8 cellular contexts compared by ENCODE assay signal in genomic region chr7:20330797-20331230, GRCh38. TPM values are rescaled to one million over a fixed set of nuclear protein-coding genes. Genes with fewer than 3 reads are reported as not detected.
DNase-seq lines count a peak whose midpoint lies in the region; ATAC-seq and TF ChIP-seq lines count a peak whose summit lies in the region.

ITGB8 (plus strand) TSS chr7:20330900; CDS start chr7:20331807, 907 bp downstream.

- peak within 1 kb of the TSS; percentile 86 for H3K9ac ChIP-seq in endodermal cell (ENCODE audit: extremely low read depth, low read length, poor library complexity, severe bottlenecking)
- H3K9ac ChIP-seq in mucosa of rectum (ENCODE audit: low read depth in 1 of 2, low read length in 2 of 2), result peak within 1 kb of the TSS; percentile 85

- no peak for DNase-seq in Calu3
- no peak for DNase-seq in SJCRH30
- DNase-seq in endodermal cell, result peak; percentile 89
- peak in 1 of 2 donors; percentile 79 for DNase-seq in aorta
- no peak for DNase-seq in activated CD4-positive, alpha-beta T cell treated with anti-CD3 and anti-CD28 coated beads for 48 hours

- H3K27ac ChIP-seq in SJCRH30 (peak within 1 kb of the TSS; percentile 98), endodermal cell (ENCODE audit: low read depth, low read length) (peak within 1 kb of the TSS; percentile 100), mucosa of rectum (ENCODE audit: low read depth in 2 of 2, low read length in 2 of 2) (peak within 1 kb of the TSS; percentile 91 to 92), aorta (ENCODE audit: low read depth in 1 of 2, low read length in 2 of 2) (peak within 1 kb of the TSS; percentile 12 to 97)

- H3K27me3 ChIP-seq in SJCRH30 (no peaks in the 10 kb centered on the region), endodermal cell (ENCODE audit: control insufficient read depth, insufficient read depth, low read length, poor library complexity, severe bottlenecking) (peaks cover 12% of the 10 kb centered on the region), mucosa of rectum (ENCODE audit: control insufficient read depth in 2 of 2, insufficient read depth in 2 of 2, low read length in 2 of 2) (no peaks in the 10 kb centered on the region), aorta (ENCODE audit: control insufficient read depth in 1 of 2, insufficient read depth in 2 of 2, low read length in 1 of 2) (no peaks in the 10 kb centered on the region)

- BruUV-seq in Calu3 (replicated peaks; lab: Mats Ljungman, UMichigan), result no TSS peak

- H3K9me3 ChIP-seq in SJCRH30 (replicated peaks) (no peaks in the 10 kb centered on the region), endodermal cell (ENCODE audit: control insufficient read depth, low read length) (no peaks in the 10 kb centered on the region), mucosa of rectum (ENCODE audit: control insufficient read depth in 2 of 2, low read length in 2 of 2) (no peaks in the 10 kb centered on the region), aorta (ENCODE audit: control insufficient read depth, low read length) (no peaks in the 10 kb centered on the region)

- H3K4me1 Mint-ChIP-seq in Calu3 (ENCODE audit: low read depth, unreplicated experiment) (peaks cover 25% of the 10 kb centered on the region), endodermal cell (peaks cover 12% of the 10 kb centered on the region)

- H3K27me3 Mint-ChIP-seq in Calu3 (ENCODE audit: unreplicated experiment), result no peaks in the 10 kb centered on the region
- H3K27me3 Mint-ChIP-seq in endodermal cell (ENCODE audit: insufficient read depth), result peaks cover 46% of the 10 kb centered on the region

- H3K27ac Mint-ChIP-seq in Calu3 (ENCODE audit: unreplicated experiment), result peak within 1 kb of the TSS; percentile 98
- H3K27ac Mint-ChIP-seq in endodermal cell, result peak within 1 kb of the TSS; percentile 98

- 0% methylated on average over 19 to 42 of the region's 42 CpGs for WGBS in endodermal cell (ENCODE audit: insufficient coverage in 1 of 2, insufficient read length in 1 of 2), 2 experiments
- WGBS in aorta, 2 donors, result 0% methylated on average over 36 to 42 of the region's 42 CpGs

- peak; percentile 27 for ATAC-seq in HG03139 (IDR thresholded peaks at IDR 0.05; ENCODE audit: unreplicated experiment)
- ATAC-seq in aorta (ENCODE audit: low FRiP score), result peak; percentile 75

- H3K36me3 Mint-ChIP-seq in Calu3 (ENCODE audit: insufficient read depth, unreplicated experiment), result peaks cover 74% of the 10 kb centered on the region
- H3K36me3 Mint-ChIP-seq in endodermal cell (ENCODE audit: low read depth), result no peaks in the 10 kb centered on the region

- intact Hi-C loops in Calu3 (cut with micrococcal nuclease; ENCODE audit: unreplicated experiment), result no loop called here
- intact Hi-C loops in aorta (cut with DNase I), result no loop called here

- H3K4me1 ChIP-seq in SJCRH30 (peaks cover 4% of the 10 kb centered on the region; the same call in 1 of the 2 replicates), endodermal cell (ENCODE audit: control insufficient read depth, insufficient read depth, low read length) (no peaks in the 10 kb centered on the region), mucosa of rectum (ENCODE audit: control insufficient read depth in 2 of 2, insufficient read depth in 2 of 2, low read length in 2 of 2) (peaks cover 3 to 5% of the 10 kb centered on the region in 2 donors), aorta (ENCODE audit: control insufficient read depth in 1 of 2, insufficient read depth in 2 of 2, low read length in 2 of 2) (no peaks in the 10 kb centered on the region)

- CTCF ChIA-PET in Calu3 (lab: Charles Lee), result interaction anchor here (1.0 to 2.6 kb wide), 7 partner anchors 10 to 267 kb away, joined by 3 to 17 read pairs (median 4); partner anchors contain the start of gene MACC1

- no peaks in the 10 kb centered on the region for H3K9me3 Mint-ChIP-seq in Calu3 (ENCODE audit: low read depth, unreplicated experiment)
- H3K9me3 Mint-ChIP-seq in endodermal cell, result no peaks in the 10 kb centered on the region

- peak; percentile 72 for TF ChIP-seq POLR2A in GM19193 (IDR thresholded peaks at IDR 0.05; ENCODE audit: extremely low read depth, insufficient read depth, insufficient read length)

- TF ChIP-seq CTCF in Calu3 (IDR thresholded peaks at IDR 0.05; ENCODE audit: unreplicated experiment) (no peak), endodermal cell (conservative IDR thresholded peaks at IDR 0.05) (no peak)

- H3K36me3 ChIP-seq in SJCRH30, result no peaks in the 10 kb centered on the region
- no peaks in the 10 kb centered on the region for H3K36me3 ChIP-seq in endodermal cell (ENCODE audit: control insufficient read depth, insufficient read depth, low read length)
- no peaks in the 10 kb centered on the region for H3K36me3 ChIP-seq in mucosa of rectum (ENCODE audit: control insufficient read depth in 2 of 2, insufficient read depth in 2 of 2, low read length in 2 of 2)
- no peaks in the 10 kb centered on the region for H3K36me3 ChIP-seq in aorta (ENCODE audit: control insufficient read depth in 1 of 2, insufficient read depth in 2 of 2, low read length in 1 of 2)

- H3K4me3 Mint-ChIP-seq in Calu3 (ENCODE audit: low read depth, unreplicated experiment) (peak within 1 kb of the TSS; percentile 93), endodermal cell (peak within 1 kb of the TSS; percentile 77)

- H3K4me3 ChIP-seq in SJCRH30 (peak within 1 kb of the TSS; percentile 87), endodermal cell (ENCODE audit: low read length) (peak within 1 kb of the TSS; percentile 97), mucosa of rectum (ENCODE audit: low read length in 2 of 2) (peak within 1 kb of the TSS; percentile 81 to 92), aorta (ENCODE audit: low read length in 2 of 2) (peak within 1 kb of the TSS; percentile 59 to 83)

RNA-seq across cellular contexts. Expression of gene ITGB8, which starts in this region (rescaled TPM):
- 157 and 183 TPM in 2 replicates for total RNA-seq in Calu3 (2022)
- total RNA-seq in SJCRH30 (2014; rRNA removed; shearing (Covaris generic)), result 35.0 and 40.0 TPM in 2 replicates
- 1 to 10 TPM; 6.5 to 7.6 TPM for total RNA-seq in endodermal cell
- polyA plus RNA-seq in endodermal cell (2013, experiment 1 of 2), result 16.1 TPM
- polyA plus RNA-seq in endodermal cell (2013, experiment 2 of 2), result 14.6 TPM
- 10 to 100 TPM; 12.0 to 24.7 TPM for total RNA-seq in aorta
- polyA plus RNA-seq in aorta, result 1 to 10 TPM in 1 of 2 donors, under 1 TPM in 1; 0.63 to 1.1 TPM
